Comparison of ENCODE assay signal across 24 cellular contexts in the genomic region with DNA sequence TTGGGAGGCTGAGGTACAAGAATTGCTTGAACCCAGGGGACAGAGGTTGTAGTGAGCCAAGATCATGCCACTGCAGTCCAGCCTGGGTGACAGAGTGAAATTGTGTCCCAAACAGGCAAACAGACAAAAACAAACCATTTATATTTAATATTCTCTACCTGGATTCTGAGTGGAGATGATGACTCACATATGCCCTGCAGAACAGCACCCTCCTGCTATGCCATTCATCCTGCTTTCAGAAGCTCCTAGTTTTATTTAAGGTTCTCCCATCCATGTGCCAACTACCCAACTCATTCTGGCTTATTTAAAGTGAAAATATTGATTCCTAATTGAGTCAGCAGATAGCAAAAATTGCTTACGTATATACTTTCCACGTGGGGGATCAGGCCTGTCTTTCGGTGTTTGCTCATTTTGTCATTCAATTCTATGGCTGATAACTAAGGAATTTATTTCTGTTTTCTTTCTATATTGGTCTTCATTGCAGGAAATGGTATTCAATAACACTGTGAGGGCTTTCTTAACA.
"Had no signal": no experiment of that assay in that cellular context is flagged by ENCODE, and none has a peak within 500 bp of the region (broad histone marks: within the 10 kb centered on the region; RNA-seq: fewer than 3 reads in every experiment).

No MANE protein-coding gene starts in this region.

- H3K36me3 Mint-ChIP-seq: immature natural killer cell, naive B cell had no signal

- FAIRE-seq: endometrium, kidney had no signal

- H2AFZ ChIP-seq: parathyroid adenoma had no signal

- H3K4me1 Mint-ChIP-seq: immature natural killer cell, naive B cell had no signal

- H3K27ac ChIP-seq: epithelial cell of prostate, esophagus squamous epithelium, parathyroid adenoma, prostate gland, sigmoid colon, skin epidermis, thoracic aorta, transverse colon had no signal

- ATAC-seq: left colon, left ventricle myocardium superior had no signal

- H3K4me3 ChIP-seq: esophagus squamous epithelium, lung, prostate gland, sigmoid colon, skin epidermis, stomach, thoracic aorta, transverse colon had no signal

- H3K27ac Mint-ChIP-seq: immature natural killer cell, naive B cell had no signal

- DNase-seq: effector memory CD4-positive, alpha-beta T cell; esophagus squamous epithelium; foreskin fibroblast; immature natural killer cell; kidney; left colon; left ventricle myocardium superior; mesendoderm; naive B cell; occipital lobe; retina; sigmoid colon; stimulated activated naive CD4-positive, alpha-beta T cell; stomach; substantia nigra; transverse colon had no signal

- H3K9me3 ChIP-seq: esophagus squamous epithelium, prostate gland, sigmoid colon, stomach, thoracic aorta, transverse colon had no signal

- H3K9me3 Mint-ChIP-seq: nephron had no signal

- H3K27me3 ChIP-seq: esophagus squamous epithelium, sigmoid colon, stomach, transverse colon had no signal

- H3K36me3 ChIP-seq: esophagus squamous epithelium, prostate gland, sigmoid colon, stomach, thoracic aorta, transverse colon had no signal

- H3K4me3 Mint-ChIP-seq: immature natural killer cell, naive B cell, nephron had no signal

- H3K4me1 ChIP-seq: esophagus squamous epithelium, parathyroid adenoma, prostate gland, sigmoid colon, transverse colon had no signal

- H3K79me2 ChIP-seq: parathyroid adenoma had no signal

- H3K9ac ChIP-seq: parathyroid adenoma had no signal

- H3K27me3 Mint-ChIP-seq: naive B cell had no signal
